In the genomic region with DNA sequence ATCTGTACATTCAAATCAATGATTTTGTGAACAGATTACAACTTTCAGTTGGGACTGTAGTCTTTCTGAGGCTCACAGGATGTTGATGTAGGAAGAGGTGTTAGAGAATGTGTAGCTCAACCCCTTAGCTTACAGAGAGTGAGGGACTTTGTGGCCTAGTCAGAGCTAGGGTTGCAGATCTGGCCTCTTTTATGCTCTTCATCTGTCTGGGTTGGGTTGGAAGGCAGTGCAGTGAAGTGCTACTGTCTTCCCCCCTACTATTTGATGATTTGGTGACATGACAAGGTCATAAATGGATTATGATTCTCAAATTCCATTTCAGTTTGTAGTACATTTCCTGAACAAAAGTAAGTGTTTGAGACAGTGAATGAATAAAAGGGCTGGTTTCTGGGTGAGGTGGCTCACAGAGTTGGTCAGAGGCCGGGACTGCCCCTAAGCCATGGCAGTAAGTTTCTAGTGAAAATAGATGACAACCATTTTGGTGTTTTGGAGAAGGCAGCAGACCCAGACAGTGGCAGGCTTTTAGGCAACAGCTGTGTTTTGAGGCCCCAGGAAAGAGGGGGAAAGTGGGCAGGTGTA, we compare ENCODE assay signal across 10 cellular contexts. TPM values are rescaled to one million over a fixed set of nuclear protein-coding genes. Genes with fewer than 3 reads are reported as not detected.
DNase-seq lines count a peak whose midpoint lies in the region; ATAC-seq and TF ChIP-seq lines count a peak whose summit lies in the region.
"Had no signal": no experiment of that assay in that cellular context is flagged by ENCODE, and none has a peak within 500 bp of the region (broad histone marks: within the 10 kb centered on the region; RNA-seq: fewer than 3 reads in every experiment).

No MANE protein-coding gene starts in this region.

- H3K4me3 Mint-ChIP-seq in central memory CD8-positive, alpha-beta T cell = peak overlapping the region; percentile 70
- H3K4me3 Mint-ChIP-seq: dendritic cell treated with granulocyte-macrophage colony-stimulating factor and Interleukin-4, amounts not matched to agents 40 ng/mL and 50 ng/mL, for 4 days had no signal

- H3K4me1 ChIP-seq in SJCRH30 (peaks cover 13% of the 10 kb centered on the region), gastroesophageal sphincter (peaks cover 0 to 78% (median 3%) of the 10 kb centered on the region in 3 donors)

- no peaks in the 10 kb centered on the region for H3K27me3 ChIP-seq in SJCRH30
- no peaks in the 10 kb centered on the region for H3K27me3 ChIP-seq in gastroesophageal sphincter

- no peaks in the 10 kb centered on the region for H3K27me3 Mint-ChIP-seq in central memory CD8-positive, alpha-beta T cell
- H3K27me3 Mint-ChIP-seq: dendritic cell treated with granulocyte-macrophage colony-stimulating factor and Interleukin-4, amounts not matched to agents 40 ng/mL and 50 ng/mL, for 4 days had no signal

- TF ChIP-seq CTCF in gastroesophageal sphincter (IDR thresholded peaks at IDR 0.05) = no peak

- H3K4me1 Mint-ChIP-seq in central memory CD8-positive, alpha-beta T cell = peaks cover 78% of the 10 kb centered on the region

- no peak overlapping the region for H3K4me3 ChIP-seq in SJCRH30
- no peak overlapping the region for H3K4me3 ChIP-seq in gastroesophageal sphincter

- ATAC-seq in GM21825 (IDR thresholded peaks at IDR 0.05; ENCODE audit: unreplicated experiment) (peak; percentile 40), gastroesophageal sphincter (no peak)
- ATAC-seq in central memory CD8-positive, alpha-beta T cell (replicated peaks; ENCODE audit: extremely low read depth, poor library complexity, severe bottlenecking) = peak; percentile 85

- H3K27ac Mint-ChIP-seq in central memory CD8-positive, alpha-beta T cell (ENCODE audit: low read depth) = peak overlapping the region; percentile 97
- H3K27ac Mint-ChIP-seq: dendritic cell treated with granulocyte-macrophage colony-stimulating factor and Interleukin-4, amounts not matched to agents 40 ng/mL and 50 ng/mL, for 4 days had no signal

- peak overlapping the region; percentile 18; the same call in 1 of the 2 replicates for H3K27ac ChIP-seq in SJCRH30
- H3K27ac ChIP-seq in gastroesophageal sphincter = no peak overlapping the region
- H3K27ac ChIP-seq: parathyroid adenoma had no signal

- H3K36me3 ChIP-seq in SJCRH30 (peaks cover 15% of the 10 kb centered on the region), gastroesophageal sphincter (no peaks in the 10 kb centered on the region)

- peaks cover 4% of the 10 kb centered on the region; the same call in 1 of the 2 replicates for H3K9me3 ChIP-seq in SJCRH30 (replicated peaks)
- no peaks in the 10 kb centered on the region for H3K9me3 ChIP-seq in gastroesophageal sphincter

- TF ChIP-seq POLR2A in gastroesophageal sphincter (IDR thresholded peaks at IDR 0.05) = no peak

- no peak for TF ChIP-seq EP300 in gastroesophageal sphincter (IDR thresholded peaks at IDR 0.05)

- 67% methylated on average over 1 of the region's 1 CpG; no CpG with 5 or more reads in 1 of the 2 donors for WGBS in gastroesophageal sphincter (ENCODE audit: low coverage in 1 of 2), 2 donors

- no peaks in the 10 kb centered on the region for H3K9me3 Mint-ChIP-seq in central memory CD8-positive, alpha-beta T cell
- H3K9me3 Mint-ChIP-seq: dendritic cell treated with granulocyte-macrophage colony-stimulating factor and Interleukin-4, amounts not matched to agents 40 ng/mL and 50 ng/mL, for 4 days had no signal

- peak; percentile 42 to 68 for DNase-seq in SJCRH30
- peak in 1 of 2 donors; percentile 53 for DNase-seq in central memory CD8-positive, alpha-beta T cell (ENCODE audit: low spot score in 2 of 2)
- DNase-seq in stimulated activated CD4-positive, alpha-beta T cell treated with anti-CD3 and anti-CD28 coated beads, Interleukin-4, amount 100 ng/mL, for 1 hour = peak; percentile 46
- no peak for DNase-seq in NCI-H510A (lab: John Stamatoyannopoulos, UW)
- no peak for DNase-seq in NCI-H1436 treated with DMSO at 0.1 percent for 48 hours (lab: John Stamatoyannopoulos, UW)
- DNase-seq: NCI-H526 treated with DMSO at 0.1 percent for 48 hours had no signal

- peaks cover 3% of the 10 kb centered on the region for H3K36me3 Mint-ChIP-seq in central memory CD8-positive, alpha-beta T cell (ENCODE audit: insufficient read depth)

RNA-seq across cellular contexts. Expression of a gene that starts 21.6 kb away (rescaled TPM):
- 118 and 139 TPM in 2 replicates for total RNA-seq in SJCRH30 (2014; rRNA removed; shearing (Covaris generic))
- 10 to 100 TPM; 35.8 to 59.5 (median 48.9) TPM for total RNA-seq in gastroesophageal sphincter

Comparison
In these comparisons a context has a peak if more than half of its experiments do, and no peak if none do; other contexts are left out.
1. DNase-seq: peak in SJCRH30 (2 of 2) and stimulated activated CD4-positive, alpha-beta T cell treated with anti-CD3 and anti-CD28 coated beads, Interleukin-4, amount 100 ng/mL, for 1 hour (single experiment); none in NCI-H510A (single experiment) and NCI-H1436 treated with DMSO at 0.1 percent for 48 hours (single experiment).